Comparison of ENCODE assay signal across 1 cellular context in the genomic region with DNA sequence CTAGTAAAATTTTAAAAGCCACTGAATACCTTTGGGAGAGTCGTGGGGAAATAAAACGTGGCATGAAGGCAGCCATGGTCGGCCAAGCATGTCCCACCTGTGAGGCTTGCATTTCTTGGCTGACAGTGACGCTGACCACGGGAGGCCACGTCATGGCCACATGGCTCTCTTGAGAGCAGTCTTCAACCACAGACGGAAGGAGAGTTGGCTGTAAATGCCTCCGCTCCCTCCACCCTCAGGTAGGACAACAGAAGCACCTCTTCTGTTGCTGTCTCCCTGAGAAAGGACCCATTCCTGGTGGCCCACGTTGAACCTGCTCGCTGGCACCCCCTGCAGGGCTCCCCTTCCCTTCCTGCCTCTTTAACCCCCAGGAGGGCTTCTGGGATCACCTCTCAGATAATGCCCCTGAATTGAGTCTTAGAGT.
TF ChIP-seq lines count a peak whose summit lies in the region.

No MANE protein-coding gene starts in this region.

TF ChIP-seq in K562, 482 proteins besides CTCF, POLR2A, EP300 and RAD21 (continues in another document):
- TF ChIP-seq, protein P1, sequence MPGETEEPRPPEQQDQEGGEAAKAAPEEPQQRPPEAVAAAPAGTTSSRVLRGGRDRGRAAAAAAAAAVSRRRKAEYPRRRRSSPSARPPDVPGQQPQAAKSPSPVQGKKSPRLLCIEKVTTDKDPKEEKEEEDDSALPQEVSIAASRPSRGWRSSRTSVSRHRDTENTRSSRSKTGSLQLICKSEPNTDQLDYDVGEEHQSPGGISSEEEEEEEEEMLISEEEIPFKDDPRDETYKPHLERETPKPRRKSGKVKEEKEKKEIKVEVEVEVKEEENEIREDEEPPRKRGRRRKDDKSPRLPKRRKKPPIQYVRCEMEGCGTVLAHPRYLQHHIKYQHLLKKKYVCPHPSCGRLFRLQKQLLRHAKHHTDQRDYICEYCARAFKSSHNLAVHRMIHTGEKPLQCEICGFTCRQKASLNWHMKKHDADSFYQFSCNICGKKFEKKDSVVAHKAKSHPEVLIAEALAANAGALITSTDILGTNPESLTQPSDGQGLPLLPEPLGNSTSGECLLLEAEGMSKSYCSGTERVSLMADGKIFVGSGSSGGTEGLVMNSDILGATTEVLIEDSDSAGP (CRISPR knock-in tag; IDR thresholded peaks at IDR 0.05) = no peak
- TF ChIP-seq, protein P2, sequence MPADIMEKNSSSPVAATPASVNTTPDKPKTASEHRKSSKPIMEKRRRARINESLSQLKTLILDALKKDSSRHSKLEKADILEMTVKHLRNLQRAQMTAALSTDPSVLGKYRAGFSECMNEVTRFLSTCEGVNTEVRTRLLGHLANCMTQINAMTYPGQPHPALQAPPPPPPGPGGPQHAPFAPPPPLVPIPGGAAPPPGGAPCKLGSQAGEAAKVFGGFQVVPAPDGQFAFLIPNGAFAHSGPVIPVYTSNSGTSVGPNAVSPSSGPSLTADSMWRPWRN (IDR thresholded peaks at IDR 0.05; ENCODE audit: low read depth) = no peak
- TF ChIP-seq RBBP5 (IDR thresholded peaks at IDR 0.05; ENCODE audit: borderline replicate concordance, insufficient read depth, low read length, poor library complexity, severe bottlenecking) (no peak), CTBP1 (IDR thresholded peaks at IDR 0.05; ENCODE audit: borderline replicate concordance) (peak; percentile 38; the same call in 1 of the 2 replicates), NR2F6 (CRISPR knock-in tag; IDR thresholded peaks at IDR 0.05) (no peak), NR4A1 (CRISPR knock-in tag; IDR thresholded peaks at IDR 0.05) (no peak), NR4A1 (tag; IDR thresholded peaks at IDR 0.05) (no peak), ZNF384 (IDR thresholded peaks at IDR 0.05; ENCODE audit: low read depth, low read length) (0 out of 2 replicates have a peak, but pooled peaks have one; percentile 6), BDP1 (IDR thresholded peaks at IDR 0.05; ENCODE audit: insufficient read depth, insufficient read length) (no peak), ZNF174 (CRISPR knock-in tag; IDR thresholded peaks at IDR 0.05) (no peak), POLR2H (tag; IDR thresholded peaks at IDR 0.05; ENCODE audit: low read depth) (no peak), JUND (IDR thresholded peaks at IDR 0.05; ENCODE audit: borderline replicate concordance, low read depth, low read length) (peak; percentile 24; the same call in 1 of the 2 replicates), JUND (tag; IDR thresholded peaks at IDR 0.05; ENCODE audit: borderline replicate concordance, low read depth, low read length) (no peak; the same call in 2 of the 3 replicates), HCFC1 (IDR thresholded peaks at IDR 0.05; ENCODE audit: low read depth, low read length) (no peak), MCM7 (IDR thresholded peaks at IDR 0.05) (no peak), RCOR1 (IDR thresholded peaks at IDR 0.05; ENCODE audit: borderline replicate concordance in 1 of 2, low read depth in 2 of 2, low read length in 2 of 2) (peak in 1 of 2 experiments; percentile 54; a peak in 1 of 4 replicates), NR3C1 (CRISPR knock-in tag; IDR thresholded peaks at IDR 0.05) (no peak), SREBF1 (IDR thresholded peaks at IDR 0.05; ENCODE audit: borderline replicate concordance, low read depth, low read length) (no peak), ZFP36 (IDR thresholded peaks at IDR 0.05; ENCODE audit: low read depth, low read length, partially characterized antibody) (no peak), TCF7L2 (IDR thresholded peaks at IDR 0.05; ENCODE audit: low read depth, low read length) (no peak), MTA2 (IDR thresholded peaks at IDR 0.05; ENCODE audit: low read depth) (no peak), HNRNPUL1 (IDR thresholded peaks at IDR 0.05; ENCODE audit: low read length) (no peak), ZEB2 (IDR thresholded peaks at IDR 0.05) (0 out of 2 replicates have a peak, but pooled peaks have one; percentile 38), RB1 (IDR thresholded peaks at IDR 0.05; ENCODE audit: low read depth) (peak; percentile 23; the same call in 1 of the 2 replicates), MAZ (CRISPR knock-in tag; conservative IDR thresholded peaks at IDR 0.05 in 1 of 2, IDR thresholded peaks at IDR 0.05 in 1 of 2) (peak in 1 of 2 experiments; percentile 76; a peak in 1 of 4 replicates), ZNF830 (CRISPR knock-in tag; IDR thresholded peaks at IDR 0.05) (no peak), KDM1A (IDR thresholded peaks at IDR 0.05) (no peak), ARID2 (IDR thresholded peaks at IDR 0.05) (no peak), ZNF212 (CRISPR knock-in tag; IDR thresholded peaks at IDR 0.05) (no peak), KAT8 (IDR thresholded peaks at IDR 0.05; ENCODE audit: low read depth) (no peak), ZNF354B (CRISPR knock-in tag; IDR thresholded peaks at IDR 0.05) (no peak), ETS2 (tag; IDR thresholded peaks at IDR 0.05; ENCODE audit: borderline replicate concordance, poor library complexity, severe bottlenecking) (no peak), POLR2B (IDR thresholded peaks at IDR 0.05; ENCODE audit: low read depth, partially characterized antibody) (no peak)
- TF ChIP-seq, protein P3, sequence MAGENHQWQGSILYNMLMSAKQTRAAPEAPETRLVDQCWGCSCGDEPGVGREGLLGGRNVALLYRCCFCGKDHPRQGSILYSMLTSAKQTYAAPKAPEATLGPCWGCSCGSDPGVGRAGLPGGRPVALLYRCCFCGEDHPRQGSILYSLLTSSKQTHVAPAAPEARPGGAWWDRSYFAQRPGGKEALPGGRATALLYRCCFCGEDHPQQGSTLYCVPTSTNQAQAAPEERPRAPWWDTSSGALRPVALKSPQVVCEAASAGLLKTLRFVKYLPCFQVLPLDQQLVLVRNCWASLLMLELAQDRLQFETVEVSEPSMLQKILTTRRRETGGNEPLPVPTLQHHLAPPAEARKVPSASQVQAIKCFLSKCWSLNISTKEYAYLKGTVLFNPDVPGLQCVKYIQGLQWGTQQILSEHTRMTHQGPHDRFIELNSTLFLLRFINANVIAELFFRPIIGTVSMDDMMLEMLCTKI (IDR thresholded peaks at IDR 0.05; ENCODE audit: partially characterized antibody) = no peak
- TF ChIP-seq, protein P4, sequence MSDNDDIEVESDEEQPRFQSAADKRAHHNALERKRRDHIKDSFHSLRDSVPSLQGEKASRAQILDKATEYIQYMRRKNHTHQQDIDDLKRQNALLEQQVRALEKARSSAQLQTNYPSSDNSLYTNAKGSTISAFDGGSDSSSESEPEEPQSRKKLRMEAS (CRISPR knock-in tag; IDR thresholded peaks at IDR 0.05) = peak; percentile 63; the same call in 1 of the 2 replicates
- TF ChIP-seq, protein P5, sequence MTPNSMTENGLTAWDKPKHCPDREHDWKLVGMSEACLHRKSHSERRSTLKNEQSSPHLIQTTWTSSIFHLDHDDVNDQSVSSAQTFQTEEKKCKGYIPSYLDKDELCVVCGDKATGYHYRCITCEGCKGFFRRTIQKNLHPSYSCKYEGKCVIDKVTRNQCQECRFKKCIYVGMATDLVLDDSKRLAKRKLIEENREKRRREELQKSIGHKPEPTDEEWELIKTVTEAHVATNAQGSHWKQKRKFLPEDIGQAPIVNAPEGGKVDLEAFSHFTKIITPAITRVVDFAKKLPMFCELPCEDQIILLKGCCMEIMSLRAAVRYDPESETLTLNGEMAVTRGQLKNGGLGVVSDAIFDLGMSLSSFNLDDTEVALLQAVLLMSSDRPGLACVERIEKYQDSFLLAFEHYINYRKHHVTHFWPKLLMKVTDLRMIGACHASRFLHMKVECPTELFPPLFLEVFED (CRISPR knock-in tag; conservative IDR thresholded peaks at IDR 0.05) = no peak
- TF ChIP-seq, protein P6, sequence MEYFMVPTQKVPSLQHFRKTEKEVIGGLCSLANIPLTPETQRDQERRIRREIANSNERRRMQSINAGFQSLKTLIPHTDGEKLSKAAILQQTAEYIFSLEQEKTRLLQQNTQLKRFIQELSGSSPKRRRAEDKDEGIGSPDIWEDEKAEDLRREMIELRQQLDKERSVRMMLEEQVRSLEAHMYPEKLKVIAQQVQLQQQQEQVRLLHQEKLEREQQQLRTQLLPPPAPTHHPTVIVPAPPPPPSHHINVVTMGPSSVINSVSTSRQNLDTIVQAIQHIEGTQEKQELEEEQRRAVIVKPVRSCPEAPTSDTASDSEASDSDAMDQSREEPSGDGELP (CRISPR knock-in tag; IDR thresholded peaks at IDR 0.05; ENCODE audit: borderline replicate concordance) = 0 out of 2 replicates have a peak, but pooled peaks have one; percentile 6
- TF ChIP-seq, protein P7, sequence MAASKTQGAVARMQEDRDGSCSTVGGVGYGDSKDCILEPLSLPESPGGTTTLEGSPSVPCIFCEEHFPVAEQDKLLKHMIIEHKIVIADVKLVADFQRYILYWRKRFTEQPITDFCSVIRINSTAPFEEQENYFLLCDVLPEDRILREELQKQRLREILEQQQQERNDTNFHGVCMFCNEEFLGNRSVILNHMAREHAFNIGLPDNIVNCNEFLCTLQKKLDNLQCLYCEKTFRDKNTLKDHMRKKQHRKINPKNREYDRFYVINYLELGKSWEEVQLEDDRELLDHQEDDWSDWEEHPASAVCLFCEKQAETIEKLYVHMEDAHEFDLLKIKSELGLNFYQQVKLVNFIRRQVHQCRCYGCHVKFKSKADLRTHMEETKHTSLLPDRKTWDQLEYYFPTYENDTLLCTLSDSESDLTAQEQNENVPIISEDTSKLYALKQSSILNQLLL (CRISPR knock-in tag; IDR thresholded peaks at IDR 0.05; ENCODE audit: borderline replicate concordance) = no peak
- TF ChIP-seq, protein P8, sequence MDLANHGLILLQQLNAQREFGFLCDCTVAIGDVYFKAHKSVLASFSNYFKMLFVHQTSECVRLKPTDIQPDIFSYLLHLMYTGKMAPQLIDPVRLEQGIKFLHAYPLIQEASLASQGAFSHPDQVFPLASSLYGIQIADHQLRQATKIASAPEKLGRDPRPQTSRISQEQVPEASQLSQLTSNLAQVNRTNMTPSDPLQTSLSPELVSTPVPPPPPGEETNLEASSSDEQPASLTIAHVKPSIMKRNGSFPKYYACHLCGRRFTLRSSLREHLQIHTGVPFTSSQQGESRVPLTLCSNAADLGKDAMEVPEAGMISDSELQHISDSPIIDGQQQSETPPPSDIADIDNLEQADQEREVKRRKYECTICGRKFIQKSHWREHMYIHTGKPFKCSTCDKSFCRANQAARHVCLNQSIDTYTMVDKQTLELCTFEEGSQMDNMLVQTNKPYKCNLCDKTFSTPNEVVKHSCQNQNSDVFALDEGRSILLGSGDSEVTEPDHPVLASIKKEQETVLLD (IDR thresholded peaks at IDR 0.05) = no peak
- TF ChIP-seq, protein P9, sequence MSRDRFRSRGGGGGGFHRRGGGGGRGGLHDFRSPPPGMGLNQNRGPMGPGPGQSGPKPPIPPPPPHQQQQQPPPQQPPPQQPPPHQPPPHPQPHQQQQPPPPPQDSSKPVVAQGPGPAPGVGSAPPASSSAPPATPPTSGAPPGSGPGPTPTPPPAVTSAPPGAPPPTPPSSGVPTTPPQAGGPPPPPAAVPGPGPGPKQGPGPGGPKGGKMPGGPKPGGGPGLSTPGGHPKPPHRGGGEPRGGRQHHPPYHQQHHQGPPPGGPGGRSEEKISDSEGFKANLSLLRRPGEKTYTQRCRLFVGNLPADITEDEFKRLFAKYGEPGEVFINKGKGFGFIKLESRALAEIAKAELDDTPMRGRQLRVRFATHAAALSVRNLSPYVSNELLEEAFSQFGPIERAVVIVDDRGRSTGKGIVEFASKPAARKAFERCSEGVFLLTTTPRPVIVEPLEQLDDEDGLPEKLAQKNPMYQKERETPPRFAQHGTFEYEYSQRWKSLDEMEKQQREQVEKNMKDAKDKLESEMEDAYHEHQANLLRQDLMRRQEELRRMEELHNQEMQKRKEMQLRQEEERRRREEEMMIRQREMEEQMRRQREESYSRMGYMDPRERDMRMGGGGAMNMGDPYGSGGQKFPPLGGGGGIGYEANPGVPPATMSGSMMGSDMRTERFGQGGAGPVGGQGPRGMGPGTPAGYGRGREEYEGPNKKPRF (IDR thresholded peaks at IDR 0.05; ENCODE audit: low read depth, low read length) = no peak
- TF ChIP-seq, protein P10, sequence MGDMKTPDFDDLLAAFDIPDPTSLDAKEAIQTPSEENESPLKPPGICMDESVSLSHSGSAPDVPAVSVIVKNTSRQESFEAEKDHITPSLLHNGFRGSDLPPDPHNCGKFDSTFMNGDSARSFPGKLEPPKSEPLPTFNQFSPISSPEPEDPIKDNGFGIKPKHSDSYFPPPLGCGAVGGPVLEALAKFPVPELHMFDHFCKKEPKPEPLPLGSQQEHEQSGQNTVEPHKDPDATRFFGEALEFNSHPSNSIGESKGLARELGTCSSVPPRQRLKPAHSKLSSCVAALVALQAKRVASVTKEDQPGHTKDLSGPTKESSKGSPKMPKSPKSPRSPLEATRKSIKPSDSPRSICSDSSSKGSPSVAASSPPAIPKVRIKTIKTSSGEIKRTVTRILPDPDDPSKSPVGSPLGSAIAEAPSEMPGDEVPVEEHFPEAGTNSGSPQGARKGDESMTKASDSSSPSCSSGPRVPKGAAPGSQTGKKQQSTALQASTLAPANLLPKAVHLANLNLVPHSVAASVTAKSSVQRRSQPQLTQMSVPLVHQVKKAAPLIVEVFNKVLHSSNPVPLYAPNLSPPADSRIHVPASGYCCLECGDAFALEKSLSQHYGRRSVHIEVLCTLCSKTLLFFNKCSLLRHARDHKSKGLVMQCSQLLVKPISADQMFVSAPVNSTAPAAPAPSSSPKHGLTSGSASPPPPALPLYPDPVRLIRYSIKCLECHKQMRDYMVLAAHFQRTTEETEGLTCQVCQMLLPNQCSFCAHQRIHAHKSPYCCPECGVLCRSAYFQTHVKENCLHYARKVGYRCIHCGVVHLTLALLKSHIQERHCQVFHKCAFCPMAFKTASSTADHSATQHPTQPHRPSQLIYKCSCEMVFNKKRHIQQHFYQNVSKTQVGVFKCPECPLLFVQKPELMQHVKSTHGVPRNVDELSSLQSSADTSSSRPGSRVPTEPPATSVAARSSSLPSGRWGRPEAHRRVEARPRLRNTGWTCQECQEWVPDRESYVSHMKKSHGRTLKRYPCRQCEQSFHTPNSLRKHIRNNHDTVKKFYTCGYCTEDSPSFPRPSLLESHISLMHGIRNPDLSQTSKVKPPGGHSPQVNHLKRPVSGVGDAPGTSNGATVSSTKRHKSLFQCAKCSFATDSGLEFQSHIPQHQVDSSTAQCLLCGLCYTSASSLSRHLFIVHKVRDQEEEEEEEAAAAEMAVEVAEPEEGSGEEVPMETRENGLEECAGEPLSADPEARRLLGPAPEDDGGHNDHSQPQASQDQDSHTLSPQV (IDR thresholded peaks at IDR 0.05) = peak; percentile 75
